Comparison of ENCODE assay signal across 8 cellular contexts in genomic region chr9:129597355-129598088, GRCh38. TPM values are rescaled to one million over a fixed set of nuclear protein-coding genes. Genes with fewer than 3 reads are reported as not detected.
DNase-seq lines count a peak whose midpoint lies in the region; ATAC-seq and TF ChIP-seq lines count a peak whose summit lies in the region.

No MANE protein-coding gene starts in this region.

- peak overlapping the region; percentile 33 for H3K4me3 Mint-ChIP-seq in activated CD4-positive, alpha-beta T cell treated with anti-CD3 and anti-CD28 coated beads for 36 hours
- H3K4me3 Mint-ChIP-seq in activated naive CD4-positive, alpha-beta T cell treated with anti-CD3 and anti-CD28 coated beads, Interleukin-2, amount 50 U/mL, for 24 hours, result peak overlapping the region; percentile 54

- no peak overlapping the region for H3K27ac Mint-ChIP-seq in activated CD4-positive, alpha-beta T cell treated with anti-CD3 and anti-CD28 coated beads for 36 hours
- H3K27ac Mint-ChIP-seq in activated naive CD4-positive, alpha-beta T cell treated with anti-CD3 and anti-CD28 coated beads, Interleukin-2, amount 50 U/mL, for 24 hours, result no peak overlapping the region

- CTCF ChIA-PET in activated CD4-positive, alpha-beta T cell treated with anti-CD3 and anti-CD28 coated beads for 36 hours (lab: Charles Lee), result interaction anchor here (0.6 to 2.1 kb wide), 3 partner anchors 27 to 780 kb away, joined by 3 to 4 read pairs (median 4); no protein-coding TSS in a partner anchor

- H3K27me3 ChIP-seq in right atrium auricular region, result no peaks in the 10 kb centered on the region

- intact Hi-C loops in activated CD4-positive, alpha-beta T cell treated with anti-CD3 and anti-CD28 coated beads for 36 hours (cut with DNase I, micrococcal nuclease), result no loop called here

- H3K36me3 Mint-ChIP-seq in activated CD4-positive, alpha-beta T cell treated with anti-CD3 and anti-CD28 coated beads for 36 hours (ENCODE audit: low read depth), result no peaks in the 10 kb centered on the region
- H3K36me3 Mint-ChIP-seq in activated naive CD4-positive, alpha-beta T cell treated with anti-CD3 and anti-CD28 coated beads, Interleukin-2, amount 50 U/mL, for 24 hours, result no peaks in the 10 kb centered on the region

- no peaks in the 10 kb centered on the region for H3K9me3 ChIP-seq in right atrium auricular region

- H3K4me1 ChIP-seq in right atrium auricular region, result peaks cover 0 to 24% of the 10 kb centered on the region in 2 donors

- H3K4me1 Mint-ChIP-seq in activated CD4-positive, alpha-beta T cell treated with anti-CD3 and anti-CD28 coated beads for 36 hours, result peaks cover 18% of the 10 kb centered on the region
- H3K4me1 Mint-ChIP-seq in activated naive CD4-positive, alpha-beta T cell treated with anti-CD3 and anti-CD28 coated beads, Interleukin-2, amount 50 U/mL, for 24 hours, result peaks cover 14% of the 10 kb centered on the region

- peak overlapping the region; percentile 84 to 88 for H3K27ac ChIP-seq in right atrium auricular region

- TF ChIP-seq CTCF in right atrium auricular region (IDR thresholded peaks at IDR 0.05), result no peak

- ATAC-seq in activated CD4-positive, alpha-beta T cell treated with anti-CD3 and anti-CD28 coated beads for 36 hours, result peak; percentile 69
- no peak for ATAC-seq in GM19395 (IDR thresholded peaks at IDR 0.05; ENCODE audit: unreplicated experiment)

- DNase-seq in activated CD4-positive, alpha-beta T cell treated with anti-CD3 and anti-CD28 coated beads for 36 hours, result peak; percentile 58
- no peak for DNase-seq in activated CD4-positive, alpha-beta T cell treated with anti-CD3 and anti-CD28 coated beads for 1 hour
- DNase-seq in right atrium auricular region (ENCODE audit: low spot score), result peak; percentile 73
- peak; percentile 74 for DNase-seq in retina
- no peak for DNase-seq in MV-4-11 (lab: John Stamatoyannopoulos, UW)
- no peak for DNase-seq in activated gamma-delta T cell (lab: John Stamatoyannopoulos, UW)

- POLR2A ChIA-PET in activated CD4-positive, alpha-beta T cell treated with anti-CD3 and anti-CD28 coated beads for 36 hours (lab: Charles Lee), result no interaction called here

- H3K4me3 ChIP-seq in right atrium auricular region, result peak overlapping the region; percentile 25 to 47

- H3K27me3 Mint-ChIP-seq in activated CD4-positive, alpha-beta T cell treated with anti-CD3 and anti-CD28 coated beads for 36 hours, result peaks cover 4% of the 10 kb centered on the region
- peaks cover 1% of the 10 kb centered on the region for H3K27me3 Mint-ChIP-seq in activated naive CD4-positive, alpha-beta T cell treated with anti-CD3 and anti-CD28 coated beads, Interleukin-2, amount 50 U/mL, for 24 hours

- no peaks in the 10 kb centered on the region for H3K36me3 ChIP-seq in right atrium auricular region

- H3K9me3 Mint-ChIP-seq in activated CD4-positive, alpha-beta T cell treated with anti-CD3 and anti-CD28 coated beads for 36 hours (ENCODE audit: low read depth), result no peaks in the 10 kb centered on the region
- no peaks in the 10 kb centered on the region for H3K9me3 Mint-ChIP-seq in activated naive CD4-positive, alpha-beta T cell treated with anti-CD3 and anti-CD28 coated beads, Interleukin-2, amount 50 U/mL, for 24 hours

RNA-seq across cellular contexts. Expression of gene C9orf50, which starts 23.4 kb away (rescaled TPM):
- total RNA-seq in activated CD4-positive, alpha-beta T cell treated with anti-CD3 and anti-CD28 coated beads for 36 hours, result not detected
- not detected for total RNA-seq in right atrium auricular region

RNA-seq across cellular contexts. Expression of gene NTMT1, which starts 28.4 kb away (rescaled TPM):
- 10 to 100 TPM; 50.1 to 69.2 TPM for total RNA-seq in activated CD4-positive, alpha-beta T cell treated with anti-CD3 and anti-CD28 coated beads for 36 hours
- total RNA-seq in right atrium auricular region, result 10 to 100 TPM; 33.7 to 36.0 TPM

RNA-seq across cellular contexts. Expression of gene ASB6, which starts 44.4 kb away (rescaled TPM):
- total RNA-seq in activated CD4-positive, alpha-beta T cell treated with anti-CD3 and anti-CD28 coated beads for 36 hours, result 10 to 100 TPM; 13.4 to 15.0 TPM
- 10 to 100 TPM; 10.2 to 12.6 TPM for total RNA-seq in right atrium auricular region

Comparison
In these comparisons a context has a peak if more than half of its experiments do, and no peak if none do; other contexts are left out.
1. DNase-seq: peak in activated CD4-positive, alpha-beta T cell treated with anti-CD3 and anti-CD28 coated beads for 36 hours (single experiment), right atrium auricular region (single experiment) and retina (single experiment); none in activated CD4-positive, alpha-beta T cell treated with anti-CD3 and anti-CD28 coated beads for 1 hour (single experiment), MV-4-11 (single experiment) and activated gamma-delta T cell (single experiment).